8 cellular contexts compared by ENCODE assay signal in genomic region chr16:72501739-72502653, GRCh38.
DNase-seq lines count a peak whose midpoint lies in the region; ATAC-seq, FAIRE-seq and TF ChIP-seq lines count a peak whose summit lies in the region.

No MANE protein-coding gene starts in this region.

- no peak for TF ChIP-seq EP300 in ovary (IDR thresholded peaks at IDR 0.05)

- TF ChIP-seq CTCF in BJ (IDR thresholded peaks at IDR 0.05; ENCODE audit: insufficient read depth, low read depth, low read length) (peak; percentile 91), ovary (IDR thresholded peaks at IDR 0.05) (no peak)

- DNase-seq in BJ (ENCODE audit: low read depth) (no peak), NCI-H510A treated with DMSO at 0.1 percent for 48 hours (lab: John Stamatoyannopoulos, UW) (peak; percentile 21), activated T-cell treated with anti-CD3 and anti-CD28 coated beads for 48 hours (ENCODE audit: low read depth) (peak; percentile 24), frontal cortex (ENCODE audit: low spot score in 2 of 2) (peak; percentile 36 to 40), ovary (peak; percentile 8 to 55 (median 27))

- CTCF ChIA-PET in BJ (lab: Yijun Ruan, JAX), result interaction anchor here (0.6 to 3.1 kb wide), 19 partner anchors 10 to 1533 kb away, joined by 3 to 10 read pairs (median 4); no protein-coding TSS in a partner anchor

- POLR2A ChIA-PET in BJ (lab: Charles Lee), result no interaction called here

- H3K4me3 ChIP-seq in BJ (ENCODE audit: low read depth, low read length) (no peak overlapping the region), ovary (no peak overlapping the region)

- no peak overlapping the region for H3K27ac ChIP-seq in ovary

- FAIRE-seq in frontal cortex (lab: Jason Lieb, UNC), result peak; percentile 24

- intact Hi-C loops in ovary (cut with DNase I), result no loop called here

- no peaks in the 10 kb centered on the region for H3K9me3 ChIP-seq in ovary

- H3K27me3 ChIP-seq in BJ (ENCODE audit: control insufficient read depth, insufficient read depth, low read length) (no peaks in the 10 kb centered on the region), ovary (no peaks in the 10 kb centered on the region)

- 71 to 73% (median 72%) methylated on average over 3 of the region's 3 CpGs for WGBS in ovary, 3 donors

- TF ChIP-seq POLR2A in ovary (IDR thresholded peaks at IDR 0.05), result no peak

- H3K4me1 ChIP-seq in ovary (ENCODE audit: insufficient read depth), result no peaks in the 10 kb centered on the region

- ATAC-seq in GM18861 (IDR thresholded peaks at IDR 0.05; ENCODE audit: unreplicated experiment) (peak; percentile 80), HG03439 (IDR thresholded peaks at IDR 0.05; ENCODE audit: unreplicated experiment) (peak; percentile 73), HG03571 (IDR thresholded peaks at IDR 0.05; ENCODE audit: unreplicated experiment) (no peak)

- H3K36me3 ChIP-seq in BJ (ENCODE audit: control insufficient read depth, insufficient read depth, low read length) (no peaks in the 10 kb centered on the region), ovary (no peaks in the 10 kb centered on the region)
